15 cellular contexts compared by ENCODE assay signal in the genomic region with DNA sequence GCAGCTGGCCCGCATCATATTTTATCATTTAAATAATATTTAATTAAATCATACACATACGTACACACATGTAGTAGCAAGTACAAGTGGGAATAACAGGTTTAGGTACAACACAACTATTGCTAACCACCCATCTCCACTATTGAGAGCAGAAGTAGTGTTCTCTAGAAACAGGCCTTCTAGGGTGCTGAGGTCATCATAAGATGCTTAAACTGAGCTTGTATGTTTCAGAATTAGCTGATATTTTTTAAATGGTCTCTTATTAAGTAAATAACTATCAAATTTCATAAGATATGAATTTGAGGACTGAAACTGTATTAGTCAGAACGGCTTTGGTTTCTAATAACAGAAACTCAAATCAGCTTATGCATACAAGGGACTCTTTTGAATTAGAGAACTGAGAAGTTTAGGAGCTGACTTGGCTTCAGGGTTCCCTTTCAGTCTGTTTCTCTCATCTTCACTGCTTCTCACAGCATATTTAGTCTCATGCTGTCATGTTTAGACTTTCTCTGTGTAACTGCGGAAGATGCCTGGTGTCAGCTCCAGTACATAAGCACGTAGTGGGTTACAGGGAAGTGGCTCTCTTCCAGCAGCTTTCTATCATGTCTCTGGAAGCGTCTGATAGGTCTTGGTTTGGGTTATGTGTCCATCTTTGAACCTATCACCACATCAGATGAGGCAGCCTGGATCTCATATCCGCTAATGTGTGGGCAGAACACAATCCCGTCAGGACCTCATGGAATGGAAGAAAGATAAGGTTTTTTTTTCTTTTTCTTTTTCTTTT. TPM values are rescaled to one million over a fixed set of nuclear protein-coding genes. Genes with fewer than 3 reads are reported as not detected.
DNase-seq lines count a peak whose midpoint lies in the region; ATAC-seq, FAIRE-seq and TF ChIP-seq lines count a peak whose summit lies in the region.
"Had no signal": no experiment of that assay in that cellular context is flagged by ENCODE, and none has a peak within 500 bp of the region (broad histone marks: within the 10 kb centered on the region; RNA-seq: fewer than 3 reads in every experiment).

No MANE protein-coding gene starts in this region.

- DNase-seq in osteoblast (ENCODE audit: insufficient read length, low spot score, missing footprints) (peak; percentile 56), small intestine (no peak), hepatic stellate cell (ENCODE audit: low spot score) (no peak), DMS53 (lab: John Stamatoyannopoulos, UW) (no peak), iPS-NIHi7 (ENCODE audit: extremely low spot score) (no peak)
- DNase-seq: body of pancreas; DMS153; kidney glomerular epithelial cell; stimulated activated CD4-positive, alpha-beta T cell treated with anti-CD3 and anti-CD28 coated beads, Interleukin-2, amount 100 ng/mL, for 24 hours had no signal

- H3K27me3 ChIP-seq in osteoblast (ENCODE audit: insufficient read depth, low read length) (no peaks in the 10 kb centered on the region), small intestine (ENCODE audit: control insufficient read depth in 2 of 2, insufficient read depth in 2 of 2, low read length in 2 of 2) (no peaks in the 10 kb centered on the region)
- H3K27me3 ChIP-seq: body of pancreas, neutrophil had no signal

- H3K79me2 ChIP-seq in osteoblast (ENCODE audit: insufficient read depth, low read length), result no peaks in the 10 kb centered on the region

- WGBS in small intestine, 3 donors, result 80 to 91% (median 84%) methylated on average over 8 of the region's 8 CpGs

- H3K4me2 ChIP-seq in osteoblast (ENCODE audit: insufficient read depth, low read length), result no peak overlapping the region

- H3K4me1 ChIP-seq in osteoblast (ENCODE audit: insufficient read depth, low read length) (no peaks in the 10 kb centered on the region), small intestine (ENCODE audit: control insufficient read depth in 2 of 2, insufficient read depth in 1 of 2, low read depth in 1 of 2, low read length in 1 of 2) (no peaks in the 10 kb centered on the region)
- H3K4me1 ChIP-seq: body of pancreas had no signal

- TF ChIP-seq CTCF in osteoblast (IDR thresholded peaks at IDR 0.05; ENCODE audit: extremely low read depth, low read depth, low read length), result no peak

- H3K4me3 ChIP-seq in osteoblast (ENCODE audit: insufficient read depth, low read length) (no peak overlapping the region), small intestine (ENCODE audit: low read depth in 1 of 2, low read length in 2 of 2) (no peak overlapping the region)
- H3K4me3 ChIP-seq: body of pancreas had no signal

- no peak for FAIRE-seq in small intestine (lab: Jason Lieb, UNC)

- no peaks in the 10 kb centered on the region for H3K9me3 ChIP-seq in osteoblast (ENCODE audit: low read depth, low read length)
- H3K9me3 ChIP-seq in small intestine (ENCODE audit: control insufficient read depth, low read depth), result no peaks in the 10 kb centered on the region
- H3K9me3 ChIP-seq: body of pancreas, neutrophil had no signal

- H2AFZ ChIP-seq in osteoblast (ENCODE audit: low read length), result no peak overlapping the region

- peak; percentile 94 for ATAC-seq in GM18909 (IDR thresholded peaks at IDR 0.05; ENCODE audit: poor library complexity, unreplicated experiment)
- ATAC-seq in GM21723 (IDR thresholded peaks at IDR 0.05; ENCODE audit: unreplicated experiment), result peak; percentile 96
- ATAC-seq in HG03159 (IDR thresholded peaks at IDR 0.05; ENCODE audit: unreplicated experiment), result peak; percentile 91
- ATAC-seq: body of pancreas, esophagus mucosa, HCT116 had no signal

- H3K27ac ChIP-seq in osteoblast (ENCODE audit: low read depth, low read length) (no peak overlapping the region), small intestine (ENCODE audit: low read depth in 1 of 2, low read length in 1 of 2) (no peak overlapping the region)
- H3K27ac ChIP-seq: body of pancreas, neutrophil had no signal

- no peaks in the 10 kb centered on the region for H4K20me1 ChIP-seq in osteoblast (ENCODE audit: insufficient read depth, low read length)

- no peaks in the 10 kb centered on the region for H3K36me3 ChIP-seq in osteoblast (ENCODE audit: insufficient read depth, low read length)
- H3K36me3 ChIP-seq in small intestine (ENCODE audit: control insufficient read depth in 2 of 2, insufficient read depth in 2 of 2, low read length in 2 of 2), result no peaks in the 10 kb centered on the region
- H3K36me3 ChIP-seq: neutrophil had no signal

RNA-seq across cellular contexts. Expression of a gene that starts 25.0 kb away (rescaled TPM):
- total RNA-seq in osteoblast, result 4.0 and 6.2 TPM in 2 replicates
- polyA plus RNA-seq in small intestine, result 10 to 100 TPM in 1 of 3 donors, 1 to 10 TPM in 2; 7.8 to 16.2 (median 8.5) TPM

RNA-seq across cellular contexts. Expression of a gene that starts 52.7 kb away (rescaled TPM):
- 7.7 and 9.4 TPM in 2 replicates for total RNA-seq in osteoblast
- polyA plus RNA-seq in small intestine, result 10 to 100 TPM in 1 of 3 donors, 1 to 10 TPM in 2; 6.2 to 11.7 (median 7.2) TPM
